21 cellular contexts compared by ENCODE assay signal in the genomic region with DNA sequence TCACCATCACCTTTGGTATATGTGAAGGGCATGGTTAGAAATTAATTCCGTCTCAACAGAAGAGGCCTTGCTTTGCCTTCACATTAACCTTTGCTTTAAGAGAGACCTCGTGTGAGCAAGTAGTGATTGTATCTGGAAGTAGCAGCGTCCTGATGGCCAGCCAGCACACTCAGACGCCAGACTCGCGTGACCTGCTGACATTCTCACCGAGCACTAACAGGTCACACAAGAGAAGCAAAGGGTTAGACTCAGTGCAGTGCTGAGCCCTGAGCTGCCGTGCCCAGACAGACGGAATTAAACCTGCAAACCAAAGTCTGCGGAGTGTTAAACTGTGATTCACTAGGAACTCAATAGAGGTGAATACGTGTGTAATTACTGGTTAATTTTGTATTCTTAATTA. TPM values are rescaled to one million over a fixed set of nuclear protein-coding genes. Genes with fewer than 3 reads are reported as not detected.
DNase-seq lines count a peak whose midpoint lies in the region; ATAC-seq and TF ChIP-seq lines count a peak whose summit lies in the region.
"Had no signal": no experiment of that assay in that cellular context is flagged by ENCODE, and none has a peak within 500 bp of the region (broad histone marks: within the 10 kb centered on the region; RNA-seq: fewer than 3 reads in every experiment).

No MANE protein-coding gene starts in this region.

- H3K4me1 Mint-ChIP-seq in activated naive CD8-positive, alpha-beta T cell (ENCODE audit: low read depth): no peaks in the 10 kb centered on the region
- peaks cover 10% of the 10 kb centered on the region for H3K4me1 Mint-ChIP-seq in activated naive CD8-positive, alpha-beta T cell treated with anti-CD3 and anti-CD28 coated beads, Interleukin-2, amount 50 U/mL, for 24 hours
- no peaks in the 10 kb centered on the region for H3K4me1 Mint-ChIP-seq in stimulated activated naive CD8-positive, alpha-beta T cell treated with anti-CD3 and anti-CD28 coated beads, Interleukin-15, amount 100 ng/mL, for 72 hours
- H3K4me1 Mint-ChIP-seq in neural progenitor cell: peaks cover 24% of the 10 kb centered on the region

- no peaks in the 10 kb centered on the region for H3K79me2 ChIP-seq in neural progenitor cell (ENCODE audit: low read depth)

- H3K4me2 ChIP-seq in neural progenitor cell: no peak overlapping the region
- H3K4me2 ChIP-seq: BLaER1 treated with 17β-estradiol and CSF1 and Interleukin-3, amounts not matched to agents 10 nM and 100 nM; GM23338 had no signal

- no peaks in the 10 kb centered on the region for H3K27me3 ChIP-seq in neural progenitor cell
- H3K27me3 ChIP-seq: BE2C; BLaER1 treated with 17β-estradiol and CSF1 and Interleukin-3, amounts not matched to agents 10 nM and 100 nM had no signal

- no peak overlapping the region for H3K4me3 Mint-ChIP-seq in activated naive CD8-positive, alpha-beta T cell
- no peak overlapping the region for H3K4me3 Mint-ChIP-seq in activated naive CD8-positive, alpha-beta T cell treated with anti-CD3 and anti-CD28 coated beads, Interleukin-2, amount 50 U/mL, for 24 hours
- no peak overlapping the region for H3K4me3 Mint-ChIP-seq in stimulated activated naive CD8-positive, alpha-beta T cell treated with anti-CD3 and anti-CD28 coated beads, Interleukin-15, amount 100 ng/mL, for 72 hours
- H3K4me3 Mint-ChIP-seq in neural progenitor cell: no peak overlapping the region
- H3K4me3 Mint-ChIP-seq: CD14-positive monocyte; CD4-positive, alpha-beta T cell; CD8-positive, alpha-beta memory T cell; GM23338; H9 had no signal

- H3K36me3 Mint-ChIP-seq in activated naive CD8-positive, alpha-beta T cell: peaks cover 11% of the 10 kb centered on the region
- peaks cover 39% of the 10 kb centered on the region for H3K36me3 Mint-ChIP-seq in activated naive CD8-positive, alpha-beta T cell treated with anti-CD3 and anti-CD28 coated beads, Interleukin-2, amount 50 U/mL, for 24 hours (ENCODE audit: low read depth)
- peaks cover 29% of the 10 kb centered on the region for H3K36me3 Mint-ChIP-seq in neural progenitor cell

- TF ChIP-seq CTCF in neural progenitor cell (IDR thresholded peaks at IDR 0.05): no peak

- no peak overlapping the region for H3K9ac ChIP-seq in neural progenitor cell

- ATAC-seq in activated naive CD8-positive, alpha-beta T cell treated with anti-CD3 and anti-CD28 coated beads, Interleukin-2, amount 50 U/mL, for 24 hours: no peak
- ATAC-seq in stimulated activated naive CD8-positive, alpha-beta T cell treated with anti-CD3 and anti-CD28 coated beads, Interleukin-15, amount 100 ng/mL, for 72 hours: no peak
- no peak for ATAC-seq in stimulated activated naive CD8-positive, alpha-beta T cell treated with anti-CD3 and anti-CD28 coated beads, Interleukin-15, Interleukin-2, amounts not matched to agents 100 U/mL and 50 U/mL, for 24 hours
- ATAC-seq: GM12878, GM23338, HCT116 had no signal

- no peak overlapping the region for H3K4me3 ChIP-seq in neural progenitor cell
- H3K4me3 ChIP-seq: BLaER1 treated with 17β-estradiol and CSF1 and Interleukin-3, amounts not matched to agents 10 nM and 100 nM; GM12878; GM23338 had no signal

- peak overlapping the region; percentile 54 for H3K27ac Mint-ChIP-seq in activated naive CD8-positive, alpha-beta T cell
- no peak overlapping the region for H3K27ac Mint-ChIP-seq in activated naive CD8-positive, alpha-beta T cell treated with anti-CD3 and anti-CD28 coated beads, Interleukin-2, amount 50 U/mL, for 24 hours
- peak overlapping the region; percentile 26 to 61 for H3K27ac Mint-ChIP-seq in stimulated activated naive CD8-positive, alpha-beta T cell treated with anti-CD3 and anti-CD28 coated beads, Interleukin-15, amount 100 ng/mL, for 72 hours
- peak overlapping the region; percentile 21 for H3K27ac Mint-ChIP-seq in neural progenitor cell
- H3K27ac Mint-ChIP-seq: CD14-positive monocyte; CD4-positive, alpha-beta T cell; GM23338 had no signal

- peaks cover 3% of the 10 kb centered on the region for H3K4me1 ChIP-seq in neural progenitor cell
- H3K4me1 ChIP-seq: BE2C had no signal

- no peaks in the 10 kb centered on the region for H3K9me3 Mint-ChIP-seq in activated naive CD8-positive, alpha-beta T cell (ENCODE audit: low read depth)
- H3K9me3 Mint-ChIP-seq in activated naive CD8-positive, alpha-beta T cell treated with anti-CD3 and anti-CD28 coated beads, Interleukin-2, amount 50 U/mL, for 24 hours: no peaks in the 10 kb centered on the region
- no peaks in the 10 kb centered on the region for H3K9me3 Mint-ChIP-seq in stimulated activated naive CD8-positive, alpha-beta T cell treated with anti-CD3 and anti-CD28 coated beads, Interleukin-15, amount 100 ng/mL, for 72 hours
- H3K9me3 Mint-ChIP-seq in neural progenitor cell: no peaks in the 10 kb centered on the region
- H3K9me3 Mint-ChIP-seq: CD4-positive, alpha-beta T cell; CD8-positive, alpha-beta memory T cell; GM23338 had no signal

- H3K36me3 ChIP-seq in neural progenitor cell: no peaks in the 10 kb centered on the region

- H2AFZ ChIP-seq in neural progenitor cell (replicated peaks): no peak overlapping the region
- H2AFZ ChIP-seq: GM23338 had no signal

- peaks cover 7% of the 10 kb centered on the region for H4K20me1 ChIP-seq in neural progenitor cell (ENCODE audit: low read depth)

- H3K9me3 ChIP-seq in neural progenitor cell (ENCODE audit: low read depth): no peaks in the 10 kb centered on the region
- H3K9me3 ChIP-seq: BE2C had no signal

- peaks cover 9% of the 10 kb centered on the region for H3F3A ChIP-seq in neural progenitor cell (ENCODE audit: low read depth)

- DNase-seq in activated naive CD8-positive, alpha-beta T cell treated with anti-CD3 and anti-CD28 coated beads, Interleukin-2, amount 50 U/mL, for 24 hours: no peak
- DNase-seq in stimulated activated naive CD8-positive, alpha-beta T cell treated with anti-CD3 and anti-CD28 coated beads, Interleukin-15, amount 100 ng/mL, for 72 hours: no peak
- no peak for DNase-seq in stimulated activated naive CD8-positive, alpha-beta T cell treated with anti-CD3 and anti-CD28 coated beads, Interleukin-15, Interleukin-2, amounts not matched to agents 100 U/mL and 50 U/mL, for 24 hours
- no peak for DNase-seq in neural progenitor cell (ENCODE audit: low spot score)
- DNase-seq in NOMO-1 (lab: John Stamatoyannopoulos, UW; ENCODE audit: unreplicated experiment in 2 of 2): no peak
- no peak for DNase-seq in NCI-H2107 treated with DMSO at 0.1 percent for 48 hours (lab: John Stamatoyannopoulos, UW; ENCODE audit: unreplicated experiment)
- DNase-seq: BE2C; CD4-positive, alpha-beta T cell; CD8-positive, alpha-beta memory T cell; DMS 273 treated with DMSO at 0.1 percent for 48 hours; DMS79; EL; GDM1; H9 had no signal

- no peaks in the 10 kb centered on the region for H3K27me3 Mint-ChIP-seq in activated naive CD8-positive, alpha-beta T cell
- no peaks in the 10 kb centered on the region for H3K27me3 Mint-ChIP-seq in activated naive CD8-positive, alpha-beta T cell treated with anti-CD3 and anti-CD28 coated beads, Interleukin-2, amount 50 U/mL, for 24 hours
- H3K27me3 Mint-ChIP-seq in stimulated activated naive CD8-positive, alpha-beta T cell treated with anti-CD3 and anti-CD28 coated beads, Interleukin-15, amount 100 ng/mL, for 72 hours: no peaks in the 10 kb centered on the region
- peaks cover 5% of the 10 kb centered on the region for H3K27me3 Mint-ChIP-seq in neural progenitor cell (ENCODE audit: insufficient read depth, low read depth)
- H3K27me3 Mint-ChIP-seq: CD4-positive, alpha-beta T cell; CD8-positive, alpha-beta memory T cell had no signal

- no peak overlapping the region for H3K27ac ChIP-seq in neural progenitor cell
- H3K27ac ChIP-seq: 22Rv1 had no signal

RNA-seq across cellular contexts. Expression of gene MMP17, which starts 40.1 kb away (rescaled TPM):
- 2.1 and 7.1 TPM in 2 replicates for total RNA-seq in neural progenitor cell (ENCODE audit: low replicate concordance)
